12 cellular contexts compared by ENCODE assay signal in the genomic region with DNA sequence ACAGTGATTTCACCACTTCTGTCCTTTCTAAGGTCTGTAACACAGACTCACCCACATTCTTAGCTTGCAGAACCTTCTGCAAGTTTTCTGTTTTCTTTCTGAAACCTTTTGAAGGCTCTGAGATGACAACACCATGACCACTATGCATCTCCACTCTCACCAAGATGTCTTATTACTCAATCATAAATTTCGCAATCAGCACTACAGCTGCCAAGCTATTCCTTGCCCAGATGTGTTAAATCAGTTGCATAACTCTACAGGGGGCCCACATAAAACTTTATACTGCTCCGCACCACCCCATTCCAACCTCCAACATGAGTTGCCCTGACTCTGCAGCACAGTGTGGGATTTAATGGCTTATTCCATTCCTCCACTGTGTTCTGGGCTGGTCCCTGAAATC.
A peak's percentile ranks its signal among the peaks of the same experiment; 100 is the strongest.
DNase-seq lines count a peak whose midpoint lies in the region; ATAC-seq, FAIRE-seq and TF ChIP-seq lines count a peak whose summit lies in the region.
"Had no signal": no experiment of that assay in that cellular context is flagged by ENCODE, and none has a peak within 500 bp of the region (broad histone marks: within the 10 kb centered on the region; RNA-seq: fewer than 3 reads in every experiment).

No MANE protein-coding gene starts in this region.

- intact Hi-C loops in K562 (cut with micrococcal nuclease) = loop anchor here (10.0 kb wide), 1 partner anchor 332 kb away; no protein-coding TSS in a partner anchor

- no peak overlapping the region for H3K4ac ChIP-seq in mesenchymal stem cell (ENCODE audit: low read depth in 1 of 2, low read length in 2 of 2)

- in situ Hi-C loops in K562 (cut with MboI) = no loop called here

- ATAC-seq in K562 (no peak), GM18517 (IDR thresholded peaks at IDR 0.05; ENCODE audit: unreplicated experiment) (no peak), GM21360 (IDR thresholded peaks at IDR 0.05; ENCODE audit: unreplicated experiment) (no peak)

- H3K4me1 ChIP-seq in K562 (replicated peaks in 1 of 2; ENCODE audit: control insufficient read depth in 2 of 2, insufficient read depth in 2 of 2, low read length in 2 of 2) = peaks cover 0 to 3% of the 10 kb centered on the region in 2 experiments; a peak in 1 of 5 replicates
- H3K4me1 ChIP-seq in mesenchymal stem cell (ENCODE audit: control insufficient read depth, insufficient read depth, low read depth, low read length) = peaks cover 1% of the 10 kb centered on the region
- H3K4me1 ChIP-seq in BE2C = no peaks in the 10 kb centered on the region
- H3K4me1 ChIP-seq: prostate gland had no signal

- no peaks in the 10 kb centered on the region for H4K20me1 ChIP-seq in K562 (replicated peaks; ENCODE audit: control insufficient read depth, insufficient read depth, low read length)

- CTCF ChIA-PET in K562 (lab: Yijun Ruan, JAX; ENCODE audit: low intra/inter-chr PET ratio) = no interaction called here

- FAIRE-seq in K562 (lab: Jason Lieb, UNC) = no peak

- no peaks in the 10 kb centered on the region for H3K79me2 ChIP-seq in K562 (ENCODE audit: control insufficient read depth, insufficient read depth, low read length)

- H2BK120ac ChIP-seq in mesenchymal stem cell (ENCODE audit: low read depth, low read length) = no peak overlapping the region

- H3K4me2 ChIP-seq in K562 (ENCODE audit: insufficient read depth, low read length) (no peak overlapping the region), mesenchymal stem cell (ENCODE audit: low read length, poor library complexity, severe bottlenecking) (no peak overlapping the region)

- H4K8ac ChIP-seq in mesenchymal stem cell (ENCODE audit: low read length) = no peak overlapping the region

- H3K9me3 ChIP-seq in K562 (replicated peaks; ENCODE audit: control insufficient read depth, insufficient read depth, low read depth, low read length) (no peaks in the 10 kb centered on the region), mesenchymal stem cell (ENCODE audit: control insufficient read depth, low read length) (no peaks in the 10 kb centered on the region), BE2C (no peaks in the 10 kb centered on the region; the same call in 1 of the 2 replicates)
- H3K9me3 ChIP-seq: prostate gland had no signal

- POLR2A ChIA-PET in K562 (lab: Yijun Ruan, JAX) = no interaction called here

- no peak overlapping the region for H2BK5ac ChIP-seq in mesenchymal stem cell (ENCODE audit: low read depth, low read length, poor library complexity, severe bottlenecking)

- H3K9me1 ChIP-seq in K562 (ENCODE audit: control insufficient read depth, insufficient read depth, low read length) = no peaks in the 10 kb centered on the region

- no peak overlapping the region for H2BK12ac ChIP-seq in mesenchymal stem cell (ENCODE audit: low read length in 2 of 2)

- no peak for TF ChIP-seq RAD21 in K562 (CRISPR knock-in tag; conservative IDR thresholded peaks at IDR 0.05 in 1 of 2, IDR thresholded peaks at IDR 0.05 in 1 of 2)

- no peak overlapping the region for H3K4me3 ChIP-seq in K562
- H3K4me3 ChIP-seq in mesenchymal stem cell (ENCODE audit: insufficient read depth in 1 of 2, low read depth in 1 of 2, low read length in 2 of 2) = no peak overlapping the region
- no peak overlapping the region for H3K4me3 ChIP-seq in BE2C (ENCODE audit: low read depth, low read length)
- H3K4me3 ChIP-seq: cardiac muscle cell, prostate gland had no signal

- H2AFZ ChIP-seq in K562 (ENCODE audit: low read depth, low read length) = no peak overlapping the region
- H2AFZ ChIP-seq in mesenchymal stem cell (ENCODE audit: low read depth, low read length) = no peak overlapping the region

- H3K27me3 ChIP-seq in K562 (ENCODE audit: control insufficient read depth in 2 of 2, insufficient read depth in 2 of 2, low read length in 2 of 2) (no peaks in the 10 kb centered on the region), mesenchymal stem cell (ENCODE audit: control insufficient read depth in 1 of 2, insufficient read depth in 1 of 2, low read length in 2 of 2) (no peaks in the 10 kb centered on the region), BE2C (no peaks in the 10 kb centered on the region)
- H3K27me3 ChIP-seq: cardiac muscle cell had no signal

- no peak overlapping the region for H2AK5ac ChIP-seq in mesenchymal stem cell (ENCODE audit: low read length, severe bottlenecking)

- no peaks in the 10 kb centered on the region for H3K79me1 ChIP-seq in mesenchymal stem cell (replicated peaks; ENCODE audit: low read length, poor library complexity, severe bottlenecking)

- 86% methylated on average over 2 of the region's 2 CpGs for WGBS in K562 (ENCODE audit: insufficient coverage, low coverage, missing lambda C conversion rate)
- WGBS in mesenchymal stem cell = 78% methylated on average over 2 of the region's 2 CpGs

- no peak overlapping the region for H3K27ac ChIP-seq in K562 (ENCODE audit: extremely low read depth, low read depth, low read length)
- H3K27ac ChIP-seq in mesenchymal stem cell (ENCODE audit: low read length, poor library complexity, severe bottlenecking) = no peak overlapping the region
- H3K27ac ChIP-seq: cardiac muscle cell, prostate gland had no signal

- H4K91ac ChIP-seq in mesenchymal stem cell (ENCODE audit: low read length) = no peak overlapping the region

- no peak overlapping the region for H3K14ac ChIP-seq in mesenchymal stem cell (ENCODE audit: low read length in 2 of 2)

- no peak for TF ChIP-seq CTCF in K562 (IDR thresholded peaks at IDR 0.05 in 2 of 3, conservative IDR thresholded peaks at IDR 0.05 in 1 of 3; ENCODE audit: insufficient read depth in 2 of 3, low read depth in 1 of 3, low read length in 3 of 3)
- no peak for TF ChIP-seq CTCF in BE2C (IDR thresholded peaks at IDR 0.05; ENCODE audit: low read depth, low read length)

- no peak for TF ChIP-seq EP300 in K562 (IDR thresholded peaks at IDR 0.05; ENCODE audit: low read length)

- H3K9ac ChIP-seq in K562 (ENCODE audit: insufficient read depth in 1 of 2, low read depth in 2 of 2, low read length in 2 of 2) (no peak overlapping the region), mesenchymal stem cell (ENCODE audit: low read length) (no peak overlapping the region)

- H3K23ac ChIP-seq in mesenchymal stem cell (ENCODE audit: low read length in 2 of 2) = no peak overlapping the region

- H3K36me3 ChIP-seq in K562 (ENCODE audit: control insufficient read depth, insufficient read depth, low read length) = no peaks in the 10 kb centered on the region
- no peaks in the 10 kb centered on the region for H3K36me3 ChIP-seq in mesenchymal stem cell (ENCODE audit: control insufficient read depth in 1 of 2, insufficient read depth in 2 of 2, low read depth in 1 of 2, low read length in 2 of 2)
- no peaks in the 10 kb centered on the region for H3K36me3 ChIP-seq in BE2C
- H3K36me3 ChIP-seq: cardiac muscle cell, prostate gland had no signal

- DNase-seq in CD1c-positive myeloid dendritic cell (ENCODE audit: extremely low spot score) (peak; percentile 32), M059J (ENCODE audit: low read depth) (peak; percentile 12), K562 (ENCODE audit: extremely low read depth in 1 of 4, low spot score in 3 of 4) (no peak), mesenchymal stem cell (peak; percentile 86), 8988T (no peak), BE2C (no peak)
- DNase-seq: activated CD8-positive, alpha-beta memory T cell treated with anti-CD3 and anti-CD28 coated beads, Interleukin-2, amount 50 U/mL, for 48 hours; NCI-H524 had no signal

- peak overlapping the region; percentile 60 for H2BK15ac ChIP-seq in mesenchymal stem cell (ENCODE audit: low read depth, poor library complexity, severe bottlenecking)

- TF ChIP-seq POLR2A in K562 (conservative IDR thresholded peaks at IDR 0.05) = no peak

- BruUV-seq in K562 (replicated peaks; lab: Mats Ljungman, UMichigan) = no TSS peak

- peak overlapping the region in 1 of 2 experiments; percentile 73 for H3K18ac ChIP-seq in mesenchymal stem cell (ENCODE audit: low read depth in 1 of 2, low read length in 2 of 2)

TF ChIP-seq in K562, 482 proteins besides CTCF, POLR2A, EP300 and RAD21:
- 0 out of 4 replicates have a peak, but pooled peaks of 1 of the 2 experiments have one; percentile 14 for TF ChIP-seq TRIM24 (IDR thresholded peaks at IDR 0.05)
- TF ChIP-seq, protein P1, sequence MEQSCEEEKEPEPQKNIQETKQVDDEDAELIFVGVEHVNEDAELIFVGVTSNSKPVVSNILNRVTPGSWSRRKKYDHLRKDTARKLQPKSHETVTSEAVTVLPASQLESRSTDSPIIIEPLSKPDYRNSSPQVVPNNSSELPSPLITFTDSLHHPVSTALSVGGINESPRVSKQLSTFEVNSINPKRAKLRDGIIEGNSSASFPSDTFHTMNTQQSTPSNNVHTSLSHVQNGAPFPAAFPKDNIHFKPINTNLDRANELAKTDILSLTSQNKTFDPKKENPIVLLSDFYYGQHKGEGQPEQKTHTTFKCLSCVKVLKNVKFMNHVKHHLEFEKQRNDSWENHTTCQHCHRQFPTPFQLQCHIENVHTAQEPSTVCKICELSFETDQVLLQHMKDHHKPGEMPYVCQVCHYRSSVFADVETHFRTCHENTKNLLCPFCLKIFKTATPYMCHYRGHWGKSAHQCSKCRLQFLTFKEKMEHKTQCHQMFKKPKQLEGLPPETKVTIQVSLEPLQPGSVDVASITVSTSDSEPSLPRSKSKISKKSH (CRISPR knock-in tag; IDR thresholded peaks at IDR 0.05) = no peak
- TF ChIP-seq CEBPB (tag; IDR thresholded peaks at IDR 0.05) = peak; percentile 96
- no peak for TF ChIP-seq CEBPG (CRISPR knock-in tag; IDR thresholded peaks at IDR 0.05)
- peak; percentile 85 to 95 for TF ChIP-seq CEBPG (tag; conservative IDR thresholded peaks at IDR 0.05 in 1 of 2, IDR thresholded peaks at IDR 0.05 in 1 of 2)

Comparison
In these comparisons a context has a peak if more than half of its experiments do, and no peak if none do; other contexts are left out.
1. DNase-seq: peak in CD1c-positive myeloid dendritic cell (single experiment), M059J (single experiment) and mesenchymal stem cell (single experiment); none in K562 (0 of 4), 8988T (single experiment) and BE2C (single experiment).